10 cellular contexts compared by ENCODE assay signal in genomic region chr5:149272781-149273180, GRCh38. TPM values are rescaled to one million over a fixed set of nuclear protein-coding genes. Genes with fewer than 3 reads are reported as not detected.
DNase-seq lines count a peak whose midpoint lies in the region; TF ChIP-seq lines count a peak whose summit lies in the region.
"Not testable (repeated sequence)": the region's sequence is repeated elsewhere in the genome, so short reads cannot be mapped to it uniquely, and the experiment has no call there.
"Had no signal": no experiment of that assay in that cellular context is flagged by ENCODE, and none has a peak within 500 bp of the region (broad histone marks: within the 10 kb centered on the region; RNA-seq: fewer than 3 reads in every experiment).

No MANE protein-coding gene starts in this region.

- not testable (repeated sequence) for H3K27me3 Mint-ChIP-seq in Calu3 (ENCODE audit: unreplicated experiment)
- peaks cover 52% of the 10 kb centered on the region for H3K27me3 Mint-ChIP-seq in nephron (ENCODE audit: low read depth)

- not testable (repeated sequence) for H3K27ac ChIP-seq in PC-9; iPS-18a (ENCODE audit: low read length)
- peak overlapping the region; percentile 76 to 85 (median 80) for H3K27ac ChIP-seq in esophagus muscularis mucosa (replicated peaks in 1 of 4)
- peak overlapping the region; percentile 76 to 79 for H3K27ac ChIP-seq in uterus

- not testable (repeated sequence) for H3K27me3 ChIP-seq in PC-9 (ENCODE audit: insufficient read depth, low read depth); esophagus muscularis mucosa; skeletal muscle satellite cell (ENCODE audit: control insufficient read depth, insufficient read depth, low read length); uterus
- H3K27me3 ChIP-seq in iPS-18a (ENCODE audit: control insufficient read depth, insufficient read depth, low read length) = peaks cover 41% of the 10 kb centered on the region

- CTCF ChIA-PET in Calu3 (lab: Charles Lee) = interaction anchor here (0.9 to 1.0 kb wide), 2 partner anchors 145 to 542 kb away, joined by 3 to 5 read pairs; no protein-coding TSS in a partner anchor
- CTCF ChIA-PET in PC-9 (lab: Charles Lee) = not testable (repeated sequence)

- peaks cover 16% of the 10 kb centered on the region for H3K36me3 Mint-ChIP-seq in Calu3 (ENCODE audit: insufficient read depth, unreplicated experiment)
- H3K36me3 Mint-ChIP-seq in nephron (ENCODE audit: low read depth) = not testable (repeated sequence)

- H3K79me2 ChIP-seq in PC-9 (ENCODE audit: low read depth) = not testable (repeated sequence)

- in situ Hi-C loops in astrocyte of the cerebellum (cut with HindIII; ENCODE audit: low sequenced_read_pairs) = not testable (repeated sequence)

- whole genome bisulfite sequencing in esophagus muscularis mucosa = 67% methylated on average over 16 of the region's 16 CpGs

- H3K9me3 ChIP-seq in PC-9 (ENCODE audit: insufficient read depth, low read depth); iPS-18a (ENCODE audit: control insufficient read depth, low read depth, low read length); skeletal muscle satellite cell (replicated peaks; ENCODE audit: low read length); uterus: not testable (repeated sequence)
- peaks cover 0 to 12% (median 9%) of the 10 kb centered on the region in 4 donors for H3K9me3 ChIP-seq in esophagus muscularis mucosa

- not testable (repeated sequence) for H4K20me1 ChIP-seq in PC-9 (ENCODE audit: insufficient read depth)

- H3F3A ChIP-seq in PC-9 (ENCODE audit: insufficient read depth, low read depth) = not testable (repeated sequence)

- DNase-seq in Calu3; PC-9; astrocyte of the cerebellum (ENCODE audit: low read depth); esophagus muscularis mucosa (ENCODE audit: extremely low spot score); uterus: not testable (repeated sequence)

- H3K9me2 ChIP-seq in PC-9 (ENCODE audit: insufficient read depth) = not testable (repeated sequence)

- intact Hi-C loops in Calu3 (cut with micrococcal nuclease; ENCODE audit: unreplicated experiment); uterus (cut with DNase I; ENCODE audit: low total_unique reads): not testable (repeated sequence)
- intact Hi-C loops in PC-9 (cut with micrococcal nuclease; ENCODE audit: unreplicated experiment) = loop anchor here (2.0 to 5.0 kb wide), 4 partner anchors 72 to 445 kb away; partner anchors contain the start of genes ADRB2 and GRPEL2
- intact Hi-C loops in esophagus muscularis mucosa (cut with DNase I) = loop anchor here (5.0 kb wide), 1 partner anchor 130 kb away; the partner anchor contains the start of gene ABLIM3

- H3K4me1 ChIP-seq in PC-9 (replicated peaks; ENCODE audit: insufficient read depth) (peaks cover 13% of the 10 kb centered on the region), esophagus muscularis mucosa (peaks cover 22 to 29% (median 26%) of the 10 kb centered on the region in 4 donors), iPS-18a (ENCODE audit: control insufficient read depth, low read depth, low read length) (peaks cover 11% of the 10 kb centered on the region), skeletal muscle satellite cell (ENCODE audit: control insufficient read depth, insufficient read depth, low read length) (peaks cover 14% of the 10 kb centered on the region)
- not testable (repeated sequence) for H3K4me1 ChIP-seq in uterus

- H3K4me3 ChIP-seq in PC-9 (peak overlapping the region; percentile 80), astrocyte of the cerebellum (ENCODE audit: low read depth, low read length) (peak overlapping the region; percentile 59), esophagus muscularis mucosa (peak overlapping the region; percentile 69 to 87 (median 78)), iPS-18a (ENCODE audit: low read length) (peak overlapping the region; percentile 80), skeletal muscle satellite cell (ENCODE audit: low read length) (peak overlapping the region; percentile 76), uterus (peak overlapping the region; percentile 49 to 75)

- H3K9me3 Mint-ChIP-seq in Calu3 (ENCODE audit: low read depth, unreplicated experiment) = not testable (repeated sequence)
- H3K9me3 Mint-ChIP-seq in nephron = peaks cover 12% of the 10 kb centered on the region

- POLR2A ChIA-PET in PC-9 (lab: Charles Lee; ENCODE audit: unreplicated experiment) = interaction anchor here (0.6 to 1.0 kb wide), 3 partner anchors 45 to 1511 kb away, joined by 4 to 8 read pairs (median 6); no protein-coding TSS in a partner anchor

- not testable (repeated sequence) for TF ChIP-seq EP300 in esophagus muscularis mucosa (IDR thresholded peaks at IDR 0.05)

- peak overlapping the region; percentile 97; the same call in 1 of the 2 replicates for H2AFZ ChIP-seq in PC-9

- BruUV-seq in Calu3 (replicated peaks; lab: Mats Ljungman, UMichigan) = TSS peak; percentile 35
- BruUV-seq in PC-9 (replicated peaks; lab: Mats Ljungman, UMichigan) = not testable (repeated sequence)

- H3K4me3 Mint-ChIP-seq in Calu3 (ENCODE audit: low read depth, unreplicated experiment) = peak overlapping the region; percentile 92
- peak overlapping the region; percentile 87 to 97 (median 93) for H3K4me3 Mint-ChIP-seq in nephron

- H3K4me2 ChIP-seq in PC-9 = peak overlapping the region; percentile 77
- peak overlapping the region; percentile 90 for H3K4me2 ChIP-seq in skeletal muscle satellite cell (ENCODE audit: low read length)

- not testable (repeated sequence) for TF ChIP-seq POLR2A in esophagus muscularis mucosa (IDR thresholded peaks at IDR 0.05; ENCODE audit: low read depth); uterus (IDR thresholded peaks at IDR 0.05)

- H3K4me1 Mint-ChIP-seq in Calu3 (ENCODE audit: low read depth, unreplicated experiment) (peaks cover 16% of the 10 kb centered on the region), nephron (peaks cover 31% of the 10 kb centered on the region)

- not testable (repeated sequence) for H3K27ac Mint-ChIP-seq in Calu3 (ENCODE audit: unreplicated experiment)
- peak overlapping the region in 1 of 3 experiments; percentile 61 for H3K27ac Mint-ChIP-seq in nephron

- H3K36me3 ChIP-seq in PC-9 (ENCODE audit: low read depth); esophagus muscularis mucosa; iPS-18a (ENCODE audit: control insufficient read depth, low read depth, low read length); skeletal muscle satellite cell (ENCODE audit: insufficient read depth, low read length); uterus: not testable (repeated sequence)

- H3K9ac ChIP-seq in iPS-18a (ENCODE audit: low read length); skeletal muscle satellite cell (ENCODE audit: low read depth, low read length): not testable (repeated sequence)

- not testable (repeated sequence) for TF ChIP-seq CTCF in Calu3 (IDR thresholded peaks at IDR 0.05; ENCODE audit: unreplicated experiment); PC-9 (conservative IDR thresholded peaks at IDR 0.05); astrocyte of the cerebellum (IDR thresholded peaks at IDR 0.05; ENCODE audit: low read depth, low read length, missing control alignments); esophagus muscularis mucosa (IDR thresholded peaks at IDR 0.05); nephron (IDR thresholded peaks at IDR 0.05; ENCODE audit: unreplicated experiment in 3 of 3); uterus (IDR thresholded peaks at IDR 0.05)

RNA-seq across cellular contexts. Expression of gene AFAP1L1, which starts 1.1 kb away (rescaled TPM):
- total RNA-seq in Calu3 (2022) (7.8 and 10.3 TPM in 2 replicates), PC-9 (2021) (9.6 and 13.2 TPM in 2 replicates), esophagus muscularis mucosa (10 to 100 TPM in 3 of 4 donors, 1 to 10 TPM in 1; 10.0 to 23.8 (median 16.6) TPM), uterus (10 to 100 TPM in 3 of 4 donors, 1 to 10 TPM in 1; 5.3 to 26.9 (median 24.6) TPM)
- 15.7 and 16.2 TPM in 2 replicates for total RNA-seq in skeletal muscle satellite cell (2012; rRNA removed)
- total RNA-seq: activated CD4-positive, alpha-beta memory T cell treated with anti-CD3 and anti-CD28 coated beads, Interleukin-2, amount 10 ng/mL, durations not matched to agents 7 days and 5 days; T-helper 1 cell treated with Interleukin-12 subunit alpha and Interleukin-12 subunit beta and Interleukin-4 antibody, amounts not matched to agents 30 ng/mL and 1 ng/mL, for 36 hours had no signal
